ENCODE assay signal across 8 cellular contexts in the genomic region with DNA sequence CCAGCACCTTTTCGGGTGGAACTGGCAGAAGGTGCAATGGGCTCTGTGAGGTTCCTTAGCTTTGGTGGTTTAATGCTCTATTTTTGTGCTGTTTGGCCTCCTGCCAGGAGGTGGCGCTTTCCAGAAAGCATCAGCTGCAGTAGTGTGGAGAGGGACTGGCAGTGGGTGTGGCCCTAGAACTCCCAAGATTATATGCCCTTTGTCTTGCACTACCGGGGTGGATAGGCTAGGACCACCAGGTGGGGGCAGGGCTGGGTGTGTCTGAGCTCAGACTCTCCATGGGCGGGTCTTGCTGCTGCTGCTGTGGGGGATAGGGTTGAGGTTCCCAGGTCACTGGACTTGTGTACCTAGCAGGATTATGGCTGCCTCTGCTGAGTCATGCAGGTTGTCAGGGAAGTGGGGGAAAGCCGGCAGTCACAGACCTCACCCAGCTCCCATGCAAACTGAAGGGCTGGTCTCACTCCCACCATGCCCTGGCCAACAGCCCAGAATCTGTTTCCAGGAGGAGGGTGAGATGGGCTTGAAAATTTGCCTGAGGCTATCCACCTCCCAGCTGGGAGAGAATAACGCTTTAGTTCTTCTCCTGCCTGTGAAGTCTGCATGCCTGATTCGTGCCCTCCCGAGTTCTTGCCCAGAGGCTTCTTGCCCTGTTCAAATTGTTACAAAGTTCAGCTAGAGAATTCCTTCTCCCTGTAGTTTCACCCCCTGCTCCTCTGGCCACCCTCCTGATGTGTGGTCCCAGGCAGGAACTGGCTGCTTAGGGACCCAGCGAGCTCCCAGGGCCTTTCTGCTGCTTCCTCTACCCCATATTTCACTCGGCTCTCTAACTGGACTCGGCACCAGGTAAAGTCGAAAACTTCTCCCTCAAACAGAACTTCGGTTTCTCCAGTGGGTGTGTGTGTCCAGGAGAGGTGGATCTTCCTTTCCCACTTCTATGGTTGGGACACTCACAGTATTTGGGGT.
A peak's percentile ranks its signal among the peaks of the same experiment; 100 is the strongest.
DNase-seq lines count a peak whose midpoint lies in the region; ATAC-seq and TF ChIP-seq lines count a peak whose summit lies in the region.

No MANE protein-coding gene starts in this region.

- peaks cover 33% of the 10 kb centered on the region for H3K4me1 Mint-ChIP-seq in activated CD4-positive, alpha-beta memory T cell treated with anti-CD3 and anti-CD28 coated beads, Interleukin-2, amount 10 ng/mL, durations not matched to agents 7 days and 5 days
- no peaks in the 10 kb centered on the region for H3K4me1 Mint-ChIP-seq in endothelial cell (ENCODE audit: unreplicated experiment)
- H3K4me1 Mint-ChIP-seq in progenitor cell of endocrine pancreas (ENCODE audit: low read depth) = no peaks in the 10 kb centered on the region

- no peak overlapping the region for H3K4me3 Mint-ChIP-seq in activated CD4-positive, alpha-beta memory T cell treated with anti-CD3 and anti-CD28 coated beads, Interleukin-2, amount 10 ng/mL, durations not matched to agents 7 days and 5 days
- H3K4me3 Mint-ChIP-seq in endothelial cell (ENCODE audit: unreplicated experiment) = no peak overlapping the region
- no peak overlapping the region for H3K4me3 Mint-ChIP-seq in progenitor cell of endocrine pancreas (ENCODE audit: low read depth)

- H3K9me3 Mint-ChIP-seq in activated CD4-positive, alpha-beta memory T cell treated with anti-CD3 and anti-CD28 coated beads, Interleukin-2, amount 10 ng/mL, durations not matched to agents 7 days and 5 days = peaks cover 7% of the 10 kb centered on the region
- H3K9me3 Mint-ChIP-seq in endothelial cell (ENCODE audit: unreplicated experiment) (no peaks in the 10 kb centered on the region), progenitor cell of endocrine pancreas (ENCODE audit: low read depth) (peaks cover 30% of the 10 kb centered on the region)

- CTCF ChIA-PET in activated CD4-positive, alpha-beta memory T cell treated with anti-CD3 and anti-CD28 coated beads, Interleukin-2, amount 10 ng/mL, durations not matched to agents 7 days and 5 days (lab: Charles Lee) = interaction anchor here (0.9 to 2.0 kb wide), 15 partner anchors 9 to 237 kb away, joined by 3 to 8 read pairs (median 4); a partner anchor contains a TSS

- peaks cover 3% of the 10 kb centered on the region for H3K36me3 Mint-ChIP-seq in activated CD4-positive, alpha-beta memory T cell treated with anti-CD3 and anti-CD28 coated beads, Interleukin-2, amount 10 ng/mL, durations not matched to agents 7 days and 5 days (ENCODE audit: low read depth)
- no peaks in the 10 kb centered on the region for H3K36me3 Mint-ChIP-seq in endothelial cell (ENCODE audit: low read depth, unreplicated experiment)
- H3K36me3 Mint-ChIP-seq in progenitor cell of endocrine pancreas (ENCODE audit: insufficient read depth) = no peaks in the 10 kb centered on the region

- no peak for ATAC-seq in GM19328 (IDR thresholded peaks at IDR 0.05; ENCODE audit: unreplicated experiment)

- H3K27me3 Mint-ChIP-seq in activated CD4-positive, alpha-beta memory T cell treated with anti-CD3 and anti-CD28 coated beads, Interleukin-2, amount 10 ng/mL, durations not matched to agents 7 days and 5 days = no peaks in the 10 kb centered on the region
- H3K27me3 Mint-ChIP-seq in endothelial cell (ENCODE audit: unreplicated experiment) (no peaks in the 10 kb centered on the region), progenitor cell of endocrine pancreas (no peaks in the 10 kb centered on the region)

- H3K27ac Mint-ChIP-seq in activated CD4-positive, alpha-beta memory T cell treated with anti-CD3 and anti-CD28 coated beads, Interleukin-2, amount 10 ng/mL, durations not matched to agents 7 days and 5 days = no peak overlapping the region
- H3K27ac Mint-ChIP-seq in endothelial cell (ENCODE audit: unreplicated experiment) (no peak overlapping the region), progenitor cell of endocrine pancreas (peak overlapping the region; percentile 87)

- peak; percentile 77 for DNase-seq in DMS153 (lab: John Stamatoyannopoulos, UW)
- peak; percentile 76 to 88 for DNase-seq in NCI-H2081 (lab: John Stamatoyannopoulos, UW)
- peak; percentile 56 for DNase-seq in activated CD4-positive, alpha-beta memory T cell treated with anti-CD3 and anti-CD28 coated beads, Interleukin-2, amount 10 ng/mL, durations not matched to agents 7 days and 5 days
- no peak for DNase-seq in endothelial cell (ENCODE audit: low spot score)
- no peak for DNase-seq in progenitor cell of endocrine pancreas (ENCODE audit: low spot score, unreplicated experiment)
- no peak for DNase-seq in SIG-M5 treated with dmso at 0.1 percent for 504 hours (lab: John Stamatoyannopoulos, UW; ENCODE audit: unreplicated experiment)
- no peak for DNase-seq in DMS114 treated with DMSO at 0.1 percent for 48 hours (lab: John Stamatoyannopoulos, UW; ENCODE audit: unreplicated experiment)

- TF ChIP-seq CTCF in endothelial cell (IDR thresholded peaks at IDR 0.05; ENCODE audit: unreplicated experiment) (peak; percentile 41), progenitor cell of endocrine pancreas (IDR thresholded peaks at IDR 0.05; ENCODE audit: unreplicated experiment) (peak; percentile 24)

- POLR2A ChIA-PET in activated CD4-positive, alpha-beta memory T cell treated with anti-CD3 and anti-CD28 coated beads, Interleukin-2, amount 10 ng/mL, durations not matched to agents 7 days and 5 days (lab: Charles Lee) = interaction anchor here (1.3 to 1.6 kb wide), 3 partner anchors 8 to 92 kb away, joined by 4 to 5 read pairs (median 4); no protein-coding TSS in a partner anchor

Comparison
In these comparisons a context has a peak if more than half of its experiments do, and no peak if none do; other contexts are left out.
1. DNase-seq: peak in DMS153 (single experiment), NCI-H2081 (2 of 2) and activated CD4-positive, alpha-beta memory T cell treated with anti-CD3 and anti-CD28 coated beads, Interleukin-2, amount 10 ng/mL, durations not matched to agents 7 days and 5 days (single experiment); none in endothelial cell (single experiment), progenitor cell of endocrine pancreas (single experiment), SIG-M5 treated with dmso at 0.1 percent for 504 hours (single experiment) and DMS114 treated with DMSO at 0.1 percent for 48 hours (single experiment).